9 cellular contexts compared by ENCODE assay signal in genomic region chr22:42747701-42748513, GRCh38. TPM values are rescaled to one million over a fixed set of nuclear protein-coding genes. Genes with fewer than 3 reads are reported as not detected.
DNase-seq lines count a peak whose midpoint lies in the region; ATAC-seq and TF ChIP-seq lines count a peak whose summit lies in the region.
"Had no signal": no experiment of that assay in that cellular context is flagged by ENCODE, and none has a peak within 500 bp of the region (broad histone marks: within the 10 kb centered on the region; RNA-seq: fewer than 3 reads in every experiment).

No MANE protein-coding gene starts in this region.

- no peaks in the 10 kb centered on the region for H3K9me3 Mint-ChIP-seq in activated B cell treated with CpG ODN at 0.5 μM for 24 hours
- H3K9me3 Mint-ChIP-seq: immature natural killer cell had no signal

- no peak overlapping the region for H3K9ac ChIP-seq in subcutaneous abdominal adipose tissue (ENCODE audit: low read length in 5 of 5)

- TF ChIP-seq CTCF in HEK293 (tag by site-specific recombination; IDR thresholded peaks at IDR 0.05): no peak
- no peak for TF ChIP-seq CTCF in activated B cell treated with CpG ODN at 0.5 μM for 24 hours (IDR thresholded peaks at IDR 0.05)

- no peaks in the 10 kb centered on the region for H3K4me1 ChIP-seq in HEK293 (ENCODE audit: control insufficient read depth, insufficient read depth, low read length)
- H3K4me1 ChIP-seq in subcutaneous abdominal adipose tissue (ENCODE audit: control insufficient read depth in 5 of 5, insufficient read depth in 5 of 5, low read length in 5 of 5): peaks cover 4 to 47% (median 29%) of the 10 kb centered on the region in 5 donors

- no peaks in the 10 kb centered on the region for H3K27me3 ChIP-seq in subcutaneous abdominal adipose tissue (ENCODE audit: control insufficient read depth in 5 of 5, insufficient read depth in 4 of 5, low read length in 5 of 5)

- DNase-seq in activated B cell treated with CpG ODN at 0.5 μM for 24 hours: no peak
- DNase-seq in left ventricle myocardium superior: peak; percentile 50
- DNase-seq in CD1c-positive myeloid dendritic cell (ENCODE audit: extremely low spot score): no peak
- DNase-seq in NOMO-1 treated with dmso at 0.1 percent for 144 hours (lab: John Stamatoyannopoulos, UW; ENCODE audit: unreplicated experiment): no peak
- no peak for DNase-seq in NCI-H1092 (lab: John Stamatoyannopoulos, UW)
- DNase-seq: immature natural killer cell had no signal

- H3K4me1 Mint-ChIP-seq in activated B cell treated with CpG ODN at 0.5 μM for 24 hours: peaks cover 18% of the 10 kb centered on the region

- ATAC-seq in activated B cell treated with CpG ODN at 0.5 μM for 24 hours (ENCODE audit: low read depth): peak; percentile 69
- peak; percentile 5 for ATAC-seq in left ventricle myocardium superior
- ATAC-seq in HG02981 (IDR thresholded peaks at IDR 0.05; ENCODE audit: unreplicated experiment): no peak

- H3K27me3 Mint-ChIP-seq in activated B cell treated with CpG ODN at 0.5 μM for 24 hours: no peaks in the 10 kb centered on the region

- H3K27ac Mint-ChIP-seq in activated B cell treated with CpG ODN at 0.5 μM for 24 hours: no peak overlapping the region
- H3K27ac Mint-ChIP-seq: immature natural killer cell had no signal

- H3K9me3 ChIP-seq in HEK293 (ENCODE audit: control insufficient read depth, insufficient read depth, low read depth, low read length) (no peaks in the 10 kb centered on the region), subcutaneous abdominal adipose tissue (ENCODE audit: control insufficient read depth in 5 of 5, low read length in 5 of 5) (no peaks in the 10 kb centered on the region)

- POLR2A ChIA-PET in HEK293 (lab: Yijun Ruan, JAX): no interaction called here
- POLR2A ChIA-PET in activated B cell treated with CpG ODN at 0.5 μM for 24 hours (lab: Charles Lee): interaction anchor here (0.5 to 0.7 kb wide), 4 partner anchors 22 to 1881 kb away, joined by 3 to 6 read pairs (median 4); no protein-coding TSS in a partner anchor

- H3K36me3 Mint-ChIP-seq in activated B cell treated with CpG ODN at 0.5 μM for 24 hours (ENCODE audit: low read depth): no peaks in the 10 kb centered on the region
- H3K36me3 Mint-ChIP-seq: immature natural killer cell had no signal

- H3K4me3 ChIP-seq in HEK293 (ENCODE audit: low read depth, low read length) (no peak overlapping the region), subcutaneous abdominal adipose tissue (ENCODE audit: low read depth in 1 of 5, low read length in 5 of 5) (no peak overlapping the region)

- H3K4me3 Mint-ChIP-seq in activated B cell treated with CpG ODN at 0.5 μM for 24 hours: no peak overlapping the region
- H3K4me3 Mint-ChIP-seq: immature natural killer cell had no signal

- H3K27ac ChIP-seq in HEK293 (ENCODE audit: extremely low read depth, low read depth, low read length): no peak overlapping the region
- peak overlapping the region; percentile 50 for H3K27ac ChIP-seq in subcutaneous abdominal adipose tissue (ENCODE audit: low read depth, low read length)

- intact Hi-C loops in activated B cell treated with CpG ODN at 0.5 μM for 24 hours (cut with micrococcal nuclease): no loop called here
- intact Hi-C loops in left ventricle myocardium superior (cut with micrococcal nuclease): no loop called here

- H3K36me3 ChIP-seq in HEK293 (ENCODE audit: control insufficient read depth in 2 of 2, insufficient read depth in 1 of 2, low read length in 2 of 2) (no peaks in the 10 kb centered on the region), subcutaneous abdominal adipose tissue (ENCODE audit: control insufficient read depth in 5 of 5, insufficient read depth in 5 of 5, low read length in 5 of 5) (no peaks in the 10 kb centered on the region)

- CTCF ChIA-PET in HEK293 (lab: Yijun Ruan, JAX) (interaction anchor here (0.6 to 1.0 kb wide), 5 partner anchors 31 to 1879 kb away, joined by 3 to 6 read pairs (median 3); partner anchors contain the start of gene ARFGAP3), activated B cell treated with CpG ODN at 0.5 μM for 24 hours (lab: Charles Lee) (interaction anchor here (0.6 kb wide), 1 partner anchor 20 kb away, joined by 5 read pairs; no protein-coding TSS in a partner anchor)

TF ChIP-seq in HEK293, 187 proteins besides CTCF, POLR2A, EP300 and RAD21:
- no peak for TF ChIP-seq ZIC2 (tag by site-specific recombination; IDR thresholded peaks at IDR 0.05)
- peak; percentile 36; the same call in 1 of the 2 replicates for TF ChIP-seq SCRT2 (tag by site-specific recombination; IDR thresholded peaks at IDR 0.05)
- no peak for TF ChIP-seq ZNF488 (tag by site-specific recombination; IDR thresholded peaks at IDR 0.05)
- TF ChIP-seq HOXC10 (CRISPR knock-in tag; IDR thresholded peaks at IDR 0.05): no peak
TF ChIP-seq in HEK293: peak in this region for 1.

RNA-seq across cellular contexts. Expression of gene A4GALT, which starts 27.2 kb away (rescaled TPM):
- 16.9 and 18.4 TPM in 2 replicates for total RNA-seq in activated B cell treated with CpG ODN at 0.5 μM for 24 hours
- 81.7 TPM for total RNA-seq in left ventricle myocardium superior
